32 cellular contexts compared by ENCODE assay signal in the genomic region with DNA sequence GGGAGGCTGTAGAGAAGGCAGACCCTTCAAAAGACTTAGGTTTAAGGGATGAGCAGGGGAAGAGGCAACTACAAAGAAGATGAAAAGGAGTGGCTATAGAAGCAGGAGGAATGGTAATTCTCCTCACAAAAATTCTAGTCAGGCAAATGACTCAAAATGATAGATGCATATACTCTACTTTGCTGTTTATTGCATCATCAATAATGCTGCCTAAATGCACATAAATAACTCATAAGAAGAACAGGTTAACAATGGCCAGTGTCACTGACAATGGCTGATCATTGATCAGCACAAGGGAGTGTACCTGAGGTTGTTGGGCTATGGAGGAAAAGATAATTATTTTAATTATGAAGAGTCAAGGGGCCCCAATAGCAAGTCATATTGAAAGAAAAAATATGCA.
"Had no signal": no experiment of that assay in that cellular context is flagged by ENCODE, and none has a peak within 500 bp of the region (broad histone marks: within the 10 kb centered on the region; RNA-seq: fewer than 3 reads in every experiment).

No MANE protein-coding gene starts in this region.

- DNase-seq: activated B cell treated with CpG ODN at 0.5 μM for 24 hours; activated CD4-positive, alpha-beta memory T cell treated with anti-CD3 and anti-CD28 coated beads for 36 hours; activated CD4-positive, alpha-beta T cell treated with anti-CD3 and anti-CD28 coated beads for 4 hours; activated CD4-positive, alpha-beta T cell treated with anti-CD3 and anti-CD28 coated beads, Interleukin-2, amount 10 ng/mL, durations not matched to agents 24 days and 14 days; activated CD4-positive, alpha-beta T cell treated with anti-CD3 and anti-CD28 coated beads, Interleukin-2, amount 50 U/mL, for 1 hour; activated CD4-positive, alpha-beta T cell treated with anti-CD3 and anti-CD28 coated beads, Interleukin-2, amount 50 U/mL, for 4 hours; activated CD4-positive, CD25-positive, alpha-beta regulatory T cell treated with anti-CD3 and anti-CD28 coated beads, Interleukin-2, amount 50 U/mL, for 72 hours; activated CD8-positive, alpha-beta memory T cell treated with anti-CD3 and anti-CD28 coated beads, Interleukin-2, amount 50 U/mL, for 4 hours; activated CD8-positive, alpha-beta T cell treated with anti-CD3 and anti-CD28 coated beads for 36 hours; activated effector memory CD4-positive, alpha-beta T cell treated with anti-CD3 and anti-CD28 coated beads, Interleukin-2, amount 50 U/mL, for 16 hours; activated gamma-delta T cell treated with Interleukin-2 at 50 U/mL for 16 hours; activated naive CD4-positive, alpha-beta T cell; activated naive CD4-positive, alpha-beta T cell treated with anti-CD3 and anti-CD28 coated beads for 36 hours; activated naive CD4-positive, alpha-beta T cell treated with anti-CD3 and anti-CD28 coated beads, Interleukin-2, amount 50 U/mL, for 16 hours; activated naive CD8-positive, alpha-beta T cell treated with anti-CD3 and anti-CD28 coated beads for 36 hours; activated T-cell treated with anti-CD3 and anti-CD28 coated beads for 4 hours; activated T-cell treated with anti-CD3 and anti-CD28 coated beads, Interleukin-2, amount 50 U/mL, for 1 hour; activated T-cell treated with anti-CD3 and anti-CD28 coated beads, Interleukin-2, amount 50 U/mL, for 48 hours; adrenal gland; amniotic stem cell; aorta; body of pancreas; brain microvascular endothelial cell; central memory CD4-positive, alpha-beta T cell; T-helper 2 cell; T-helper 9 cell had no signal

- H3K4me1 ChIP-seq: adrenal gland, body of pancreas, breast epithelium had no signal

- H3K9me3 ChIP-seq: adrenal gland, body of pancreas, breast epithelium had no signal

- H3K36me3 ChIP-seq: adrenal gland, brain microvascular endothelial cell, breast epithelium had no signal

- ATAC-seq: activated CD8-positive, alpha-beta T cell treated with anti-CD3 and anti-CD28 coated beads for 36 hours; activated naive CD4-positive, alpha-beta T cell treated with anti-CD3 and anti-CD28 coated beads, Interleukin-2, amount 50 U/mL, for 72 hours; activated T-helper 17 cell treated with anti-CD3 and anti-CD28 coated beads, Interleukin-2, amount 50 U/mL, for 72 hours; body of pancreas had no signal

- H3K27me3 ChIP-seq: adrenal gland, body of pancreas, brain microvascular endothelial cell, breast epithelium had no signal

- H3K27ac ChIP-seq: adrenal gland, body of pancreas, brain microvascular endothelial cell, breast epithelium, VCaP had no signal

- FAIRE-seq: astrocyte, TTC549 had no signal

- H3K4me3 ChIP-seq: adrenal gland, body of pancreas, breast epithelium had no signal
